ENCODE assay signal across 7 cellular contexts in genomic region chr20:48610996-48611395, GRCh38.
"Had no signal": no experiment of that assay in that cellular context is flagged by ENCODE, and none has a peak within 500 bp of the region (broad histone marks: within the 10 kb centered on the region; RNA-seq: fewer than 3 reads in every experiment).

No MANE protein-coding gene starts in this region.

- H3K9me3 ChIP-seq: HAP-1 had no signal

- H3K27ac Mint-ChIP-seq: IgD-negative memory B cell had no signal

- H3K4me3 ChIP-seq: GM23248, HAP-1 had no signal

- H3K4me1 ChIP-seq: HAP-1 had no signal

- DNase-seq: GM23248, GOT3, H7 had no signal

- FAIRE-seq: HepG2 had no signal

- H2AFZ ChIP-seq: GM23248 had no signal

- H3K36me3 Mint-ChIP-seq: IgD-negative memory B cell had no signal

- H3K27ac ChIP-seq: GM23248, HL-60 had no signal

- H3K9ac ChIP-seq: GM23248 had no signal

- ATAC-seq: HepG2 had no signal

- H3K4me3 Mint-ChIP-seq: IgD-negative memory B cell had no signal

- H3K27me3 Mint-ChIP-seq: IgD-negative memory B cell had no signal

- H3K36me3 ChIP-seq: HAP-1 had no signal

- H3K9me3 Mint-ChIP-seq: IgD-negative memory B cell had no signal
